In the genomic region with DNA sequence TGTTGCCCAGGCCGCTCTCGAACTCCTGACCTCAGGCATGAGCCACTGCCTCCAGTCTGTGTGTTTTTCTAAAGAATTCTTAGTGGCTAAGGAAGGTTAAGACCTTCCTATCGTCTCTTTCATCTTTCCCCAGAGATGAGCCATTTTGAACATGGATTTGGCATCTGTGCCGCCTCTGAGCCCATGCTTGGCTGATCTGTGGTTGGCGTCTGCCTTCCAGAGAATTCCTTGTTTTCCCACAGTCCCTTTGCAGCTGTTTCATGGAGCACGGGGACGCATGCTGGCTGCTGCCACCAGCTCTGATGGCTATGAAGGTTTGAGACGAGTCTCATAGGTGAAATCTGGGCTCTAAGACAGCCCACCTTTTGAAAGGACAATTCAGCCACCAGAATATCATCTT, we compare ENCODE assay signal across 2 cellular contexts.
TF ChIP-seq lines count a peak whose summit lies in the region.

No MANE protein-coding gene starts in this region.

TF ChIP-seq in IMR-90, 13 proteins besides CTCF, POLR2A, EP300 and RAD21:
- TF ChIP-seq MXI1 (IDR thresholded peaks at IDR 0.05; ENCODE audit: borderline replicate concordance, low read depth, low read length) (no peak), MAFK (IDR thresholded peaks at IDR 0.05; ENCODE audit: low read depth, low read length) (no peak), CEBPB (IDR thresholded peaks at IDR 0.05; ENCODE audit: low read depth, low read length) (no peak)
TF ChIP-seq in IMR-90: peak in this region for 0.

TF ChIP-seq in SK-N-SH treated with all-trans-retinoic acid at 6 μM for 48 hours, 23 proteins besides CTCF, POLR2A, EP300 and RAD21:
- no peak for TF ChIP-seq PPARA (CRISPR knock-in tag; IDR thresholded peaks at IDR 0.05; ENCODE audit: borderline replicate concordance)
- TF ChIP-seq CSDC2 (CRISPR knock-in tag; IDR thresholded peaks at IDR 0.05) = no peak
- no peak for TF ChIP-seq ZNF70 (CRISPR knock-in tag; IDR thresholded peaks at IDR 0.05)
- no peak for TF ChIP-seq ZFP3 (CRISPR knock-in tag; IDR thresholded peaks at IDR 0.05)
- TF ChIP-seq, protein P1, sequence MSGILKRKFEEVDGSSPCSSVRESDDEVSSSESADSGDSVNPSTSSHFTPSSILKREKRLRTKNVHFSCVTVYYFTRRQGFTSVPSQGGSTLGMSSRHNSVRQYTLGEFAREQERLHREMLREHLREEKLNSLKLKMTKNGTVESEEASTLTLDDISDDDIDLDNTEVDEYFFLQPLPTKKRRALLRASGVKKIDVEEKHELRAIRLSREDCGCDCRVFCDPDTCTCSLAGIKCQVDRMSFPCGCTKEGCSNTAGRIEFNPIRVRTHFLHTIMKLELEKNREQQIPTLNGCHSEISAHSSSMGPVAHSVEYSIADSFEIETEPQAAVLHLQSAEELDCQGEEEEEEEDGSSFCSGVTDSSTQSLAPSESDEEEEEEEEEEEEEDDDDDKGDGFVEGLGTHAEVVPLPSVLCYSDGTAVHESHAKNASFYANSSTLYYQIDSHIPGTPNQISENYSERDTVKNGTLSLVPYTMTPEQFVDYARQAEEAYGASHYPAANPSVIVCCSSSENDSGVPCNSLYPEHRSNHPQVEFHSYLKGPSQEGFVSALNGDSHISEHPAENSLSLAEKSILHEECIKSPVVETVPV (CRISPR knock-in tag; IDR thresholded peaks at IDR 0.05) = no peak
- TF ChIP-seq ESRRG (CRISPR knock-in tag; IDR thresholded peaks at IDR 0.05) = no peak
- no peak for TF ChIP-seq TCF4 (CRISPR knock-in tag; IDR thresholded peaks at IDR 0.05; ENCODE audit: borderline replicate concordance)
- TF ChIP-seq ISL1 (CRISPR knock-in tag; IDR thresholded peaks at IDR 0.05) = no peak
- TF ChIP-seq, protein P2, sequence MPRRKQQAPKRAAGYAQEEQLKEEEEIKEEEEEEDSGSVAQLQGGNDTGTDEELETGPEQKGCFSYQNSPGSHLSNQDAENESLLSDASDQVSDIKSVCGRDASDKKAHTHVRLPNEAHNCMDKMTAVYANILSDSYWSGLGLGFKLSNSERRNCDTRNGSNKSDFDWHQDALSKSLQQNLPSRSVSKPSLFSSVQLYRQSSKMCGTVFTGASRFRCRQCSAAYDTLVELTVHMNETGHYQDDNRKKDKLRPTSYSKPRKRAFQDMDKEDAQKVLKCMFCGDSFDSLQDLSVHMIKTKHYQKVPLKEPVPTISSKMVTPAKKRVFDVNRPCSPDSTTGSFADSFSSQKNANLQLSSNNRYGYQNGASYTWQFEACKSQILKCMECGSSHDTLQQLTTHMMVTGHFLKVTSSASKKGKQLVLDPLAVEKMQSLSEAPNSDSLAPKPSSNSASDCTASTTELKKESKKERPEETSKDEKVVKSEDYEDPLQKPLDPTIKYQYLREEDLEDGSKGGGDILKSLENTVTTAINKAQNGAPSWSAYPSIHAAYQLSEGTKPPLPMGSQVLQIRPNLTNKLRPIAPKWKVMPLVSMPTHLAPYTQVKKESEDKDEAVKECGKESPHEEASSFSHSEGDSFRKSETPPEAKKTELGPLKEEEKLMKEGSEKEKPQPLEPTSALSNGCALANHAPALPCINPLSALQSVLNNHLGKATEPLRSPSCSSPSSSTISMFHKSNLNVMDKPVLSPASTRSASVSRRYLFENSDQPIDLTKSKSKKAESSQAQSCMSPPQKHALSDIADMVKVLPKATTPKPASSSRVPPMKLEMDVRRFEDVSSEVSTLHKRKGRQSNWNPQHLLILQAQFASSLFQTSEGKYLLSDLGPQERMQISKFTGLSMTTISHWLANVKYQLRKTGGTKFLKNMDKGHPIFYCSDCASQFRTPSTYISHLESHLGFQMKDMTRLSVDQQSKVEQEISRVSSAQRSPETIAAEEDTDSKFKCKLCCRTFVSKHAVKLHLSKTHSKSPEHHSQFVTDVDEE (CRISPR knock-in tag; IDR thresholded peaks at IDR 0.05) = no peak
- TF ChIP-seq RARB (CRISPR knock-in tag; IDR thresholded peaks at IDR 0.05) = no peak
- TF ChIP-seq, protein P3, sequence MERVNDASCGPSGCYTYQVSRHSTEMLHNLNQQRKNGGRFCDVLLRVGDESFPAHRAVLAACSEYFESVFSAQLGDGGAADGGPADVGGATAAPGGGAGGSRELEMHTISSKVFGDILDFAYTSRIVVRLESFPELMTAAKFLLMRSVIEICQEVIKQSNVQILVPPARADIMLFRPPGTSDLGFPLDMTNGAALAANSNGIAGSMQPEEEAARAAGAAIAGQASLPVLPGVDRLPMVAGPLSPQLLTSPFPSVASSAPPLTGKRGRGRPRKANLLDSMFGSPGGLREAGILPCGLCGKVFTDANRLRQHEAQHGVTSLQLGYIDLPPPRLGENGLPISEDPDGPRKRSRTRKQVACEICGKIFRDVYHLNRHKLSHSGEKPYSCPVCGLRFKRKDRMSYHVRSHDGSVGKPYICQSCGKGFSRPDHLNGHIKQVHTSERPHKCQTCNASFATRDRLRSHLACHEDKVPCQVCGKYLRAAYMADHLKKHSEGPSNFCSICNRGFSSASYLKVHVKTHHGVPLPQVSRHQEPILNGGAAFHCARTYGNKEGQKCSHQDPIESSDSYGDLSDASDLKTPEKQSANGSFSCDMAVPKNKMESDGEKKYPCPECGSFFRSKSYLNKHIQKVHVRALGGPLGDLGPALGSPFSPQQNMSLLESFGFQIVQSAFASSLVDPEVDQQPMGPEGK (CRISPR knock-in tag; IDR thresholded peaks at IDR 0.05; ENCODE audit: borderline replicate concordance) = no peak
- TF ChIP-seq ARNTL (CRISPR knock-in tag; IDR thresholded peaks at IDR 0.05; ENCODE audit: borderline replicate concordance, low read depth) = no peak
- TF ChIP-seq SNAI2 (CRISPR knock-in tag; IDR thresholded peaks at IDR 0.05) = no peak
- TF ChIP-seq ZNF565 (CRISPR knock-in tag; conservative IDR thresholded peaks at IDR 0.05; ENCODE audit: low read depth) = no peak
- no peak for TF ChIP-seq BACH2 (CRISPR knock-in tag; IDR thresholded peaks at IDR 0.05; ENCODE audit: borderline replicate concordance)
TF ChIP-seq in SK-N-SH treated with all-trans-retinoic acid at 6 μM for 48 hours: peak in this region for 0.
